ENCODE assay signal across 1 cellular context in the genomic region with DNA sequence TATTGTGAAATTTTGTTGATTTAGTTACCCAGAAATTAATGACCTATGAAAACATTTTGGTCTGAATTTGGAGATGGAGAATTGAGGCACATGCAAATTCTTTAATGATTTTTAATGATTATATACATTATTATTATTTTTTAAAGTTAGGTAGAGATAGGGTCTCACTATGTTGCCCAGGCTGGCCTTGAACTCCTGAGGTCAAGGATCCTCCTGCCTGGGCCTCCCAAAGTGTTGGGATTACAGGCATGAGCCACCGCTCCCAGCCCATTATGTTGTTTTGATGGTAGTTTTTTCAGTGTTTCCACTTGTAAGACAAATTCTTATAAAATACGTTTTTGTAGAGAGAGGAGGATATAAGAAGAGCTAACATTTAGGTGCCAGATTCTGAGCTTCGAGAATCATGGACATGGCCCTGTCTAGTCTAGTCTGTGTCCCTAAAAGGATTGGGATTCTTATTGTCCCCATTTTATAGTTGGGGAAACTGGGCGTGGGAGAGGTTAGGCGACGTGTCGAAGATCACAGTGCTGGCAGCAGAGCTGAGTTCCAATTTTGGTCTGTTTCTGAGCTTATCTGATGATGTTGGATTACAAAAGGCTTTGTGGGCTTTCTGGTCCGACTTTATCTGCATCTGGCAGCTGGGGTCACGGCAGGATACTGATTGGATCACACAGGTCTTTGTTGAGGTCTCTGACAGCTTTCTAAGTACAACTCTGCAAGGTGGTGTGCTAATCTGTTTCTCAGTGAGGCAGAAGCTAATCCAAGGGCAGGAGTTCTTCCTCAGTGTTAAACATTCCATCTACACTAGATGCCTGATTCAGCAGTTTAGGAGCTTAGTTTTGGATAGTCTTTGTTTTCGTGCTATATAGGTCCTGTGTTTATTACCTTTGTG.
TF ChIP-seq lines count a peak whose summit lies in the region.

No MANE protein-coding gene starts in this region.

TF ChIP-seq in K562, 482 proteins besides CTCF, POLR2A, EP300 and RAD21 (continued from another document and continues in another):
- TF ChIP-seq MITF (IDR thresholded peaks at IDR 0.05) (no peak), SMARCC2 (IDR thresholded peaks at IDR 0.05; ENCODE audit: low read depth) (peak; percentile 95), LEF1 (IDR thresholded peaks at IDR 0.05) (peak; percentile 95), KDM2B (CRISPR knock-in tag; IDR thresholded peaks at IDR 0.05) (no peak), ZNF41 (CRISPR knock-in tag; conservative IDR thresholded peaks at IDR 0.05) (no peak), IRF9 (tag; IDR thresholded peaks at IDR 0.05) (no peak), PHF20 (IDR thresholded peaks at IDR 0.05; ENCODE audit: partially characterized antibody) (no peak), ZNF280B (CRISPR knock-in tag; IDR thresholded peaks at IDR 0.05) (no peak), SRSF3 (IDR thresholded peaks at IDR 0.05; ENCODE audit: insufficient read depth, low read length) (no peak), NFRKB (IDR thresholded peaks at IDR 0.05; ENCODE audit: low read depth) (no peak; the same call in 1 of the 2 replicates), CHD2 (IDR thresholded peaks at IDR 0.05; ENCODE audit: low read depth, low read length) (no peak), MNT (conservative IDR thresholded peaks at IDR 0.05) (peak in 1 of 2 experiments; percentile 74; a peak in 2 of 4 replicates), ZNF778 (CRISPR knock-in tag; IDR thresholded peaks at IDR 0.05) (no peak), HNRNPK (IDR thresholded peaks at IDR 0.05; ENCODE audit: low read depth, low read length, poor library complexity, severe bottlenecking) (no peak), U2AF2 (optimal IDR thresholded peaks at IDR 0.05; ENCODE audit: low read depth, low read length) (no peak), ZNF766 (CRISPR knock-in tag; conservative IDR thresholded peaks at IDR 0.05) (peak; percentile 53), RBM22 (IDR thresholded peaks at IDR 0.05; ENCODE audit: low read depth, low read length, poor library complexity, severe bottlenecking) (no peak), FOS (IDR thresholded peaks at IDR 0.05; ENCODE audit: extremely low read depth, insufficient read length) (no peak), ZNF174 (CRISPR knock-in tag; IDR thresholded peaks at IDR 0.05) (no peak), DACH1 (IDR thresholded peaks at IDR 0.05; ENCODE audit: partially characterized antibody) (no peak), HMGN3 (IDR thresholded peaks at IDR 0.05; ENCODE audit: borderline replicate concordance, extremely low read depth, insufficient read length, low read depth, low read length) (peak; percentile 99), PPARD (CRISPR knock-in tag; IDR thresholded peaks at IDR 0.05) (no peak), HDAC3 (IDR thresholded peaks at IDR 0.05; ENCODE audit: borderline replicate concordance, partially characterized antibody) (peak; percentile 91), ATF2 (CRISPR knock-in tag; IDR thresholded peaks at IDR 0.05) (no peak), ZNF398 (CRISPR knock-in tag; IDR thresholded peaks at IDR 0.05) (no peak), PML (IDR thresholded peaks at IDR 0.05; ENCODE audit: low read length) (peak; percentile 92), ZNF146 (CRISPR knock-in tag; IDR thresholded peaks at IDR 0.05; ENCODE audit: unreplicated experiment) (no peak), HDGF (IDR thresholded peaks at IDR 0.05) (peak; percentile 44; the same call in 1 of the 2 replicates), POLR3A (IDR thresholded peaks at IDR 0.05; ENCODE audit: borderline replicate concordance, extremely low read depth, insufficient read depth, insufficient read length) (no peak), ETV6 (IDR thresholded peaks at IDR 0.05; ENCODE audit: borderline replicate concordance in 1 of 2, low read depth in 2 of 2, low read length in 1 of 2) (no peak), ETV6 (CRISPR knock-in tag; IDR thresholded peaks at IDR 0.05; ENCODE audit: borderline replicate concordance) (no peak), RNF2 (IDR thresholded peaks at IDR 0.05) (peak; percentile 73; the same call in 1 of the 2 replicates)
- TF ChIP-seq, protein P1, sequence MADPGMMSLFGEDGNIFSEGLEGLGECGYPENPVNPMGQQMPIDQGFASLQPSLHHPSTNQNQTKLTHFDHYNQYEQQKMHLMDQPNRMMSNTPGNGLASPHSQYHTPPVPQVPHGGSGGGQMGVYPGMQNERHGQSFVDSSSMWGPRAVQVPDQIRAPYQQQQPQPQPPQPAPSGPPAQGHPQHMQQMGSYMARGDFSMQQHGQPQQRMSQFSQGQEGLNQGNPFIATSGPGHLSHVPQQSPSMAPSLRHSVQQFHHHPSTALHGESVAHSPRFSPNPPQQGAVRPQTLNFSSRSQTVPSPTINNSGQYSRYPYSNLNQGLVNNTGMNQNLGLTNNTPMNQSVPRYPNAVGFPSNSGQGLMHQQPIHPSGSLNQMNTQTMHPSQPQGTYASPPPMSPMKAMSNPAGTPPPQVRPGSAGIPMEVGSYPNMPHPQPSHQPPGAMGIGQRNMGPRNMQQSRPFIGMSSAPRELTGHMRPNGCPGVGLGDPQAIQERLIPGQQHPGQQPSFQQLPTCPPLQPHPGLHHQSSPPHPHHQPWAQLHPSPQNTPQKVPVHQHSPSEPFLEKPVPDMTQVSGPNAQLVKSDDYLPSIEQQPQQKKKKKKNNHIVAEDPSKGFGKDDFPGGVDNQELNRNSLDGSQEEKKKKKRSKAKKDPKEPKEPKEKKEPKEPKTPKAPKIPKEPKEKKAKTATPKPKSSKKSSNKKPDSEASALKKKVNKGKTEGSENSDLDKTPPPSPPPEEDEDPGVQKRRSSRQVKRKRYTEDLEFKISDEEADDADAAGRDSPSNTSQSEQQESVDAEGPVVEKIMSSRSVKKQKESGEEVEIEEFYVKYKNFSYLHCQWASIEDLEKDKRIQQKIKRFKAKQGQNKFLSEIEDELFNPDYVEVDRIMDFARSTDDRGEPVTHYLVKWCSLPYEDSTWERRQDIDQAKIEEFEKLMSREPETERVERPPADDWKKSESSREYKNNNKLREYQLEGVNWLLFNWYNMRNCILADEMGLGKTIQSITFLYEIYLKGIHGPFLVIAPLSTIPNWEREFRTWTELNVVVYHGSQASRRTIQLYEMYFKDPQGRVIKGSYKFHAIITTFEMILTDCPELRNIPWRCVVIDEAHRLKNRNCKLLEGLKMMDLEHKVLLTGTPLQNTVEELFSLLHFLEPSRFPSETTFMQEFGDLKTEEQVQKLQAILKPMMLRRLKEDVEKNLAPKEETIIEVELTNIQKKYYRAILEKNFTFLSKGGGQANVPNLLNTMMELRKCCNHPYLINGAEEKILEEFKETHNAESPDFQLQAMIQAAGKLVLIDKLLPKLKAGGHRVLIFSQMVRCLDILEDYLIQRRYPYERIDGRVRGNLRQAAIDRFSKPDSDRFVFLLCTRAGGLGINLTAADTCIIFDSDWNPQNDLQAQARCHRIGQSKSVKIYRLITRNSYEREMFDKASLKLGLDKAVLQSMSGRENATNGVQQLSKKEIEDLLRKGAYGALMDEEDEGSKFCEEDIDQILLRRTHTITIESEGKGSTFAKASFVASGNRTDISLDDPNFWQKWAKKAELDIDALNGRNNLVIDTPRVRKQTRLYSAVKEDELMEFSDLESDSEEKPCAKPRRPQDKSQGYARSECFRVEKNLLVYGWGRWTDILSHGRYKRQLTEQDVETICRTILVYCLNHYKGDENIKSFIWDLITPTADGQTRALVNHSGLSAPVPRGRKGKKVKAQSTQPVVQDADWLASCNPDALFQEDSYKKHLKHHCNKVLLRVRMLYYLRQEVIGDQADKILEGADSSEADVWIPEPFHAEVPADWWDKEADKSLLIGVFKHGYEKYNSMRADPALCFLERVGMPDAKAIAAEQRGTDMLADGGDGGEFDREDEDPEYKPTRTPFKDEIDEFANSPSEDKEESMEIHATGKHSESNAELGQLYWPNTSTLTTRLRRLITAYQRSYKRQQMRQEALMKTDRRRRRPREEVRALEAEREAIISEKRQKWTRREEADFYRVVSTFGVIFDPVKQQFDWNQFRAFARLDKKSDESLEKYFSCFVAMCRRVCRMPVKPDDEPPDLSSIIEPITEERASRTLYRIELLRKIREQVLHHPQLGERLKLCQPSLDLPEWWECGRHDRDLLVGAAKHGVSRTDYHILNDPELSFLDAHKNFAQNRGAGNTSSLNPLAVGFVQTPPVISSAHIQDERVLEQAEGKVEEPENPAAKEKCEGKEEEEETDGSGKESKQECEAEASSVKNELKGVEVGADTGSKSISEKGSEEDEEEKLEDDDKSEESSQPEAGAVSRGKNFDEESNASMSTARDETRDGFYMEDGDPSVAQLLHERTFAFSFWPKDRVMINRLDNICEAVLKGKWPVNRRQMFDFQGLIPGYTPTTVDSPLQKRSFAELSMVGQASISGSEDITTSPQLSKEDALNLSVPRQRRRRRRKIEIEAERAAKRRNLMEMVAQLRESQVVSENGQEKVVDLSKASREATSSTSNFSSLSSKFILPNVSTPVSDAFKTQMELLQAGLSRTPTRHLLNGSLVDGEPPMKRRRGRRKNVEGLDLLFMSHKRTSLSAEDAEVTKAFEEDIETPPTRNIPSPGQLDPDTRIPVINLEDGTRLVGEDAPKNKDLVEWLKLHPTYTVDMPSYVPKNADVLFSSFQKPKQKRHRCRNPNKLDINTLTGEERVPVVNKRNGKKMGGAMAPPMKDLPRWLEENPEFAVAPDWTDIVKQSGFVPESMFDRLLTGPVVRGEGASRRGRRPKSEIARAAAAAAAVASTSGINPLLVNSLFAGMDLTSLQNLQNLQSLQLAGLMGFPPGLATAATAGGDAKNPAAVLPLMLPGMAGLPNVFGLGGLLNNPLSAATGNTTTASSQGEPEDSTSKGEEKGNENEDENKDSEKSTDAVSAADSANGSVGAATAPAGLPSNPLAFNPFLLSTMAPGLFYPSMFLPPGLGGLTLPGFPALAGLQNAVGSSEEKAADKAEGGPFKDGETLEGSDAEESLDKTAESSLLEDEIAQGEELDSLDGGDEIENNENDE (IDR thresholded peaks at IDR 0.05; ENCODE audit: low read depth, low read length) = no peak
